ENCODE assay signal across 25 cellular contexts in the genomic region with DNA sequence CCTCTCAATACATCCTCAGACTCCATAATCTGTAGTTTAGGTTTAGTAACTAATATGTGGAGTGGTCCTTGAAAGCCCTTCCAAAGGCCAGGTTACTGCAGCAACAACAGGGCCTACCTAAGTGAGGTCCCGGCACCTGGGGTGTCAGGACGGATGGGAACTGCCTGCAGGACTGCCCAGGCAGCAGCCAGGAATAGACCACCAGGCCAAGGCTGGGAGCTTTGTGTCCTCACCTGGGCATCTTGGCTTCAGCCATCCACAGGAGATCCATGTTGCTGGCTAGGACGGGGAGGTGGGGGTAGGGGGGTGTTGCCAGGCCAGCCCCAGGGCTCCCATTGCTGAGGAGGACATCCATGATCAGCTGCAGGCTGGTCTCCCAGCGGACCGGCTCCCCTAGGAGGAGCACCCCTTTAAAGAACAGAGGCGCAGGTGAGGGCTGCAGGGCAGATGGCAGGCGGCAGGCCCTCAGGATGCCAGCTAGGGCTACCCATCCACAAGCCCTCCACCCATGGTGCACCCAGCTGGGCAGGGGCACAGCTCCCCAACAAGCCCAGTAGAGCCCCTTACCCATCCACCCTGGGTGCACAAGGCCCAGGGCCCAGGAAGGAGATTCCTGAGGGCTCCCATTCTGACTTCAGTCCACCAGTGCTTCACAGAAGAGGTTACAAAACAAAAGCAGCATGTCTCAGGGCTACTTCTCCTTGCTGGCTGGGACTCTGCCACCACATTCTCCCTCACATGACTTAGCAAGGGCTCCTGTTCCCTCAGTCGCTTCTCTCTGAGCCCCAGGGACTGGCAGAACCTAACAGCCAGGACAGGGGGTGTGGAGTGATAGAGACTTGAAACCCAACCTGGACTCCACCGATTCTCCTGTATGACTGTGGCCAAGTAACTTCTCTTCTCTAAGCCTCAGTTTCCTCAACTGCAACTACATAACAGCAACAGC. TPM values are rescaled to one million over a fixed set of nuclear protein-coding genes. Genes with fewer than 3 reads are reported as not detected.
DNase-seq lines count a peak whose midpoint lies in the region; ATAC-seq, FAIRE-seq and TF ChIP-seq lines count a peak whose summit lies in the region.
"Had no signal": no experiment of that assay in that cellular context is flagged by ENCODE, and none has a peak within 500 bp of the region (broad histone marks: within the 10 kb centered on the region; RNA-seq: fewer than 3 reads in every experiment).

No MANE protein-coding gene starts in this region.

- no peak overlapping the region for H3K4me3 Mint-ChIP-seq in activated T-cell treated with anti-CD3 and anti-CD28 coated beads, Interleukin-2, amount 50 U/mL, for 24 hours
- H3K4me3 Mint-ChIP-seq in chondrocyte (ENCODE audit: unreplicated experiment), result no peak overlapping the region
- H3K4me3 Mint-ChIP-seq: CD4-positive, CD25-positive, alpha-beta regulatory T cell had no signal

- H3K4me1 Mint-ChIP-seq in activated T-cell treated with anti-CD3 and anti-CD28 coated beads, Interleukin-2, amount 50 U/mL, for 24 hours (ENCODE audit: low read depth), result no peaks in the 10 kb centered on the region
- no peaks in the 10 kb centered on the region for H3K4me1 Mint-ChIP-seq in chondrocyte (ENCODE audit: low read depth)
- H3K4me1 Mint-ChIP-seq: CD4-positive, CD25-positive, alpha-beta regulatory T cell had no signal

- H3K27me3 ChIP-seq in psoas muscle (ENCODE audit: insufficient read depth in 3 of 3, low read length in 2 of 3) (no peaks in the 10 kb centered on the region), BE2C (no peaks in the 10 kb centered on the region)
- H3K27me3 ChIP-seq: BLaER1, SJCRH30 had no signal

- WGBS in psoas muscle, 3 donors, result 77 to 88% (median 82%) methylated on average over 8 to 9 of the region's 9 CpGs

- ATAC-seq in left lobe of liver, result peak; percentile 19
- ATAC-seq in psoas muscle, result peak; percentile 63 to 83 (median 67)
- ATAC-seq: K562 had no signal

- peaks cover 88% of the 10 kb centered on the region for H3K36me3 Mint-ChIP-seq in activated T-cell treated with anti-CD3 and anti-CD28 coated beads, Interleukin-2, amount 50 U/mL, for 24 hours (ENCODE audit: low read depth)
- peaks cover 15% of the 10 kb centered on the region for H3K36me3 Mint-ChIP-seq in chondrocyte (ENCODE audit: low read depth)

- FAIRE-seq in H54 (lab: Jason Lieb, UNC), result no peak
- FAIRE-seq: D721Med, GM19239, HTR-8/SVneo, RCC 7860 had no signal

- peak overlapping the region; percentile 80 for H3K27ac ChIP-seq in psoas muscle
- H3K27ac ChIP-seq: BLaER1, SJCRH30 had no signal

- intact Hi-C loops in psoas muscle (cut with DNase I), result no loop called here

- H3K4me3 ChIP-seq in psoas muscle (no peak overlapping the region), BE2C (ENCODE audit: low read depth, low read length) (no peak overlapping the region)
- H3K4me3 ChIP-seq: BLaER1, K562, SJCRH30 had no signal

- TF ChIP-seq CTCF in chondrocyte (IDR thresholded peaks at IDR 0.05) (no peak), psoas muscle (IDR thresholded peaks at IDR 0.05) (no peak), BE2C (IDR thresholded peaks at IDR 0.05; ENCODE audit: low read depth, low read length) (no peak)

- no peaks in the 10 kb centered on the region for H3K9me3 Mint-ChIP-seq in activated T-cell treated with anti-CD3 and anti-CD28 coated beads, Interleukin-2, amount 50 U/mL, for 24 hours
- H3K9me3 Mint-ChIP-seq in chondrocyte (ENCODE audit: low read depth), result no peaks in the 10 kb centered on the region
- H3K9me3 Mint-ChIP-seq: CD4-positive, CD25-positive, alpha-beta regulatory T cell had no signal

- peaks cover 0 to 65% of the 10 kb centered on the region in 2 donors for H3K36me3 ChIP-seq in psoas muscle (ENCODE audit: insufficient read depth in 1 of 2, low read depth in 1 of 2)
- peaks cover 32% of the 10 kb centered on the region for H3K36me3 ChIP-seq in BE2C

- H3K27ac Mint-ChIP-seq in activated T-cell treated with anti-CD3 and anti-CD28 coated beads, Interleukin-2, amount 50 U/mL, for 24 hours, result peak overlapping the region; percentile 34
- H3K27ac Mint-ChIP-seq in chondrocyte (ENCODE audit: unreplicated experiment), result no peak overlapping the region

- no peak for TF ChIP-seq POLR2A in H54 (IDR thresholded peaks at IDR 0.05; ENCODE audit: low read depth, low read length)

- DNase-seq in activated T-cell treated with anti-CD3 and anti-CD28 coated beads, Interleukin-2, amount 50 U/mL, for 24 hours, result no peak
- DNase-seq in activated T-cell treated with anti-CD3 and anti-CD28 coated beads for 4 hours (no peak), chondrocyte (ENCODE audit: low spot score) (peak; percentile 79), left lobe of liver (ENCODE audit: low spot score) (no peak), psoas muscle (no peak), HK-2 (ENCODE audit: unreplicated experiment) (no peak), H54 (ENCODE audit: insufficient read length, low spot score) (no peak), BE2C (no peak)
- DNase-seq: 8988T; CD4-positive, CD25-positive, alpha-beta regulatory T cell; Kasumi-1; MV-4-11; NCI-H1105; NCI-H1436 treated with DMSO at 0.1 percent for 48 hours; NCI-H187 treated with DMSO at 0.1 percent for 48 hours; NCI-H2171 treated with DMSO at 0.1 percent for 48 hours; NCI-H345; NCI-H510A treated with DMSO at 0.1 percent for 48 hours had no signal

- H3K4me1 ChIP-seq in psoas muscle (peaks cover 41% of the 10 kb centered on the region), BE2C (no peaks in the 10 kb centered on the region)
- H3K4me1 ChIP-seq: SJCRH30 had no signal

- H3K9me3 ChIP-seq in psoas muscle, result no peaks in the 10 kb centered on the region
- H3K9me3 ChIP-seq in BE2C, result no peaks in the 10 kb centered on the region
- H3K9me3 ChIP-seq: BLaER1, SJCRH30 had no signal

- no peaks in the 10 kb centered on the region for H3K27me3 Mint-ChIP-seq in activated T-cell treated with anti-CD3 and anti-CD28 coated beads, Interleukin-2, amount 50 U/mL, for 24 hours
- H3K27me3 Mint-ChIP-seq in chondrocyte (ENCODE audit: low read depth), result no peaks in the 10 kb centered on the region
- H3K27me3 Mint-ChIP-seq: CD4-positive, CD25-positive, alpha-beta regulatory T cell had no signal

RNA-seq across cellular contexts. Expression of gene HDHD5, which starts 18.0 kb away (rescaled TPM):
- total RNA-seq in chondrocyte, result 22.3 to 31.5 TPM (median 30.8 TPM) in 3 replicates
- 31.7 TPM for total RNA-seq in left lobe of liver
- 10 to 100 TPM; 24.6 to 46.7 (median 28.9) TPM for total RNA-seq in psoas muscle
- 10 to 100 TPM; 33.9 to 68.3 (median 37.4) TPM for polyA plus RNA-seq in psoas muscle
- 188 TPM for polyA plus RNA-seq in BE2C (2012; ENCODE audit: insufficient read depth, insufficient read length, low read depth)

RNA-seq across cellular contexts. Expression of gene TMEM121B, which starts 19.9 kb away (rescaled TPM):
- total RNA-seq in chondrocyte (0.36 to 0.87 TPM (median 0.59 TPM) in 3 replicates), left lobe of liver (0.10 TPM), psoas muscle (under 1 TPM; 0.28 to 0.80 (median 0.64) TPM)
- under 1 TPM; 0.03 to 0.14 (median 0.09) TPM for polyA plus RNA-seq in psoas muscle
- polyA plus RNA-seq in BE2C (2012; ENCODE audit: insufficient read depth, insufficient read length, low read depth), result 2.6 TPM

RNA-seq across cellular contexts. Expression of gene IL17RA, which starts 56.3 kb away (rescaled TPM):
- total RNA-seq in chondrocyte, result 8.1 to 11.6 TPM (median 10.4 TPM) in 3 replicates
- 11.1 TPM for total RNA-seq in left lobe of liver
- 1 to 10 TPM; 2.9 to 3.7 (median 3.3) TPM for total RNA-seq in psoas muscle
- 1 to 10 TPM in 1 of 3 donors, under 1 TPM in 2; 0.93 to 1.8 (median 0.97) TPM for polyA plus RNA-seq in psoas muscle
- 3.7 TPM for polyA plus RNA-seq in BE2C (2012; ENCODE audit: insufficient read depth, insufficient read length, low read depth)
